1 cellular context compared by ENCODE assay signal in the genomic region with DNA sequence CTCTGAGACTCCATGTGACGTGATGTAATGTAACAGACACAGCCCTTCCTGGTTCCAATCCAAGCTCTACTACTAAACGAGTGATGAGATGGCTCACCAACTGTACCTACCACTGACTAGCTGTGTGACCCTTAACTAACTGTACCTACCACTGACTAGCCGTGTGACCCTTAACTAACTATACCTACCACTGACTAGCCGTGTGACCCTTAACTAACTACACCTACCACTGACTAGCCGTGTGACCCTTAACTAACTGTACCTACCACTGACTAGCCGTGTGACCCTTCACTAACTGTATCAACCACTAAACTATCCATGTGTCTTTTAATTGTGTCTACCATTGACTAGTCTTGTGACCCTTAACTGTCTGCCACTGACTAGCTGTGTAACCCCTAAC.
A peak's percentile ranks its signal among the peaks of the same experiment; 100 is the strongest.
TF ChIP-seq lines count a peak whose summit lies in the region.

No MANE protein-coding gene starts in this region.

TF ChIP-seq in K562, 482 proteins besides CTCF, POLR2A, EP300 and RAD21:
- TF ChIP-seq, protein P1, sequence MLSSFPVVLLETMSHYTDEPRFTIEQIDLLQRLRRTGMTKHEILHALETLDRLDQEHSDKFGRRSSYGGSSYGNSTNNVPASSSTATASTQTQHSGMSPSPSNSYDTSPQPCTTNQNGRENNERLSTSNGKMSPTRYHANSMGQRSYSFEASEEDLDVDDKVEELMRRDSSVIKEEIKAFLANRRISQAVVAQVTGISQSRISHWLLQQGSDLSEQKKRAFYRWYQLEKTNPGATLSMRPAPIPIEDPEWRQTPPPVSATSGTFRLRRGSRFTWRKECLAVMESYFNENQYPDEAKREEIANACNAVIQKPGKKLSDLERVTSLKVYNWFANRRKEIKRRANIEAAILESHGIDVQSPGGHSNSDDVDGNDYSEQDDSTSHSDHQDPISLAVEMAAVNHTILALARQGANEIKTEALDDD (IDR thresholded peaks at IDR 0.05), result peak; percentile 94
